ENCODE assay signal across 30 cellular contexts in genomic region chr16:52450906-52451305, GRCh38.
"Had no signal": no experiment of that assay in that cellular context is flagged by ENCODE, and none has a peak within 500 bp of the region (broad histone marks: within the 10 kb centered on the region; RNA-seq: fewer than 3 reads in every experiment).

No MANE protein-coding gene starts in this region.

- H3K4me1 Mint-ChIP-seq: activated CD4-positive, alpha-beta T cell treated with anti-CD3 and anti-CD28 coated beads for 36 hours; activated CD4-positive, alpha-beta T cell treated with anti-CD3 and anti-CD28 coated beads, Interleukin-2, amount 10 ng/mL, durations not matched to agents 7 days and 5 days; activated naive CD4-positive, alpha-beta T cell treated with anti-CD3 and anti-CD28 coated beads, Interleukin-2, amount 50 U/mL, for 24 hours; activated naive CD8-positive, alpha-beta T cell treated with anti-CD3 and anti-CD28 coated beads, Interleukin-2, amount 10 ng/mL, durations not matched to agents 7 days and 5 days; central memory CD8-positive, alpha-beta T cell had no signal

- H3K36me3 ChIP-seq: ascending aorta, cardiac muscle cell, Peyer's patch had no signal

- H3K27ac ChIP-seq: ascending aorta, cardiac muscle cell, Peyer's patch, RWPE1 had no signal

- H3K9me3 Mint-ChIP-seq: activated CD4-positive, alpha-beta T cell treated with anti-CD3 and anti-CD28 coated beads, Interleukin-2, amount 10 ng/mL, durations not matched to agents 7 days and 5 days; activated naive CD4-positive, alpha-beta T cell treated with anti-CD3 and anti-CD28 coated beads, Interleukin-2, amount 50 U/mL, for 24 hours had no signal

- H3K4me1 ChIP-seq: ascending aorta had no signal

- H3K27ac Mint-ChIP-seq: activated CD4-positive, alpha-beta T cell treated with anti-CD3 and anti-CD28 coated beads for 36 hours; activated CD4-positive, alpha-beta T cell treated with anti-CD3 and anti-CD28 coated beads, Interleukin-2, amount 10 ng/mL, durations not matched to agents 7 days and 5 days; activated CD8-positive, alpha-beta T cell treated with anti-CD3 and anti-CD28 coated beads, Interleukin-2, amount 10 ng/mL, durations not matched to agents 7 days and 5 days; activated naive CD4-positive, alpha-beta T cell treated with anti-CD3 and anti-CD28 coated beads, Interleukin-2, amount 50 U/mL, for 24 hours; activated naive CD8-positive, alpha-beta T cell treated with anti-CD3 and anti-CD28 coated beads, Interleukin-2, amount 10 ng/mL, durations not matched to agents 7 days and 5 days; activated T-cell treated with anti-CD3 and anti-CD28 coated beads, Interleukin-2, amount 50 U/mL, for 24 hours; activated T-helper 2 cell treated with anti-CD3 and anti-CD28 coated beads, Interferon-gamma antibody, Interleukin-2, Interleukin-4, amounts not matched to agents 10 μg/mL and 5 μg/mL and 100 μg/mL, durations not matched to agents 14 hours and 24 hours and 36 hours; T-helper 2 cell treated with Interferon-gamma antibody and Interleukin-4, amounts not matched to agents 5 μg/mL and 100 μg/mL, for 36 hours; WTC11 had no signal

- H3K27me3 ChIP-seq: ascending aorta, cardiac muscle cell, Peyer's patch had no signal

- H3K4me3 Mint-ChIP-seq: activated CD4-positive, alpha-beta T cell treated with anti-CD3 and anti-CD28 coated beads for 36 hours; activated CD4-positive, alpha-beta T cell treated with anti-CD3 and anti-CD28 coated beads, Interleukin-2, amount 10 ng/mL, durations not matched to agents 7 days and 5 days; activated CD8-positive, alpha-beta T cell treated with anti-CD3 and anti-CD28 coated beads, Interleukin-2, amount 10 ng/mL, durations not matched to agents 7 days and 5 days; activated naive CD4-positive, alpha-beta T cell treated with anti-CD3 and anti-CD28 coated beads, Interleukin-2, amount 50 U/mL, for 24 hours; activated naive CD8-positive, alpha-beta T cell treated with anti-CD3 and anti-CD28 coated beads, Interleukin-2, amount 10 ng/mL, durations not matched to agents 7 days and 5 days; activated T-cell treated with anti-CD3 and anti-CD28 coated beads, Interleukin-2, amount 50 U/mL, for 24 hours; central memory CD8-positive, alpha-beta T cell; T-helper 2 cell treated with Interferon-gamma antibody and Interleukin-4, amounts not matched to agents 5 μg/mL and 100 μg/mL, for 36 hours; WTC11 had no signal

- H3K36me3 Mint-ChIP-seq: activated naive CD4-positive, alpha-beta T cell treated with anti-CD3 and anti-CD28 coated beads, Interleukin-2, amount 50 U/mL, for 24 hours; activated naive CD8-positive, alpha-beta T cell treated with anti-CD3 and anti-CD28 coated beads, Interleukin-2, amount 10 ng/mL, durations not matched to agents 7 days and 5 days had no signal

- DNase-seq: activated CD4-positive, alpha-beta T cell treated with anti-CD3 and anti-CD28 coated beads for 36 hours; activated CD4-positive, alpha-beta T cell treated with anti-CD3 and anti-CD28 coated beads, Interleukin-2, amount 10 ng/mL, durations not matched to agents 7 days and 5 days; activated CD4-positive, alpha-beta T cell treated with anti-CD3 and anti-CD28 coated beads, Interleukin-2, amount 50 U/mL, for 48 hours; activated CD8-positive, alpha-beta T cell treated with anti-CD3 and anti-CD28 coated beads, Interleukin-2, amount 10 ng/mL, durations not matched to agents 7 days and 5 days; activated gamma-delta T cell; activated naive CD4-positive, alpha-beta T cell treated with Interleukin-2 at 50 U/mL for 16 hours; activated naive CD8-positive, alpha-beta T cell treated with anti-CD3 and anti-CD28 coated beads, Interleukin-2, amount 10 ng/mL, durations not matched to agents 7 days and 5 days; activated T-cell treated with anti-CD3 and anti-CD28 coated beads, Interleukin-2, amount 50 U/mL, for 24 hours; amygdala; Kasumi-1; KG1; NCI-H1105 treated with DMSO at 0.1 percent for 48 hours; NCI-H1436; NCI-H1694; NCI-H1930; NCI-H345; NCI-H524 treated with DMSO at 0.1 percent for 48 hours; NK-92 treated with Interleukin-12 subunit alpha and Interleukin-12 subunit beta, amount 100 ng/mL, for 24 hours; PC-3; Peyer's patch; SIG-M5; SW 1271 had no signal

- H3K9me3 ChIP-seq: ascending aorta, Peyer's patch had no signal

- H3K27me3 Mint-ChIP-seq: activated CD4-positive, alpha-beta T cell treated with anti-CD3 and anti-CD28 coated beads for 36 hours; activated CD4-positive, alpha-beta T cell treated with anti-CD3 and anti-CD28 coated beads, Interleukin-2, amount 10 ng/mL, durations not matched to agents 7 days and 5 days; activated naive CD4-positive, alpha-beta T cell treated with anti-CD3 and anti-CD28 coated beads, Interleukin-2, amount 50 U/mL, for 24 hours; activated naive CD8-positive, alpha-beta T cell treated with anti-CD3 and anti-CD28 coated beads, Interleukin-2, amount 10 ng/mL, durations not matched to agents 7 days and 5 days; activated T-cell treated with anti-CD3 and anti-CD28 coated beads, Interleukin-2, amount 50 U/mL, for 24 hours; central memory CD8-positive, alpha-beta T cell had no signal

- H3K4me3 ChIP-seq: ascending aorta, cardiac muscle cell, Peyer's patch had no signal
